In genomic region chr19:53541971-53542370, GRCh38 we compare ENCODE assay signal across 31 cellular contexts. TPM values are rescaled to one million over a fixed set of nuclear protein-coding genes. Genes with fewer than 3 reads are reported as not detected.
DNase-seq lines count a peak whose midpoint lies in the region; ATAC-seq, FAIRE-seq and TF ChIP-seq lines count a peak whose summit lies in the region.
"Had no signal": no experiment of that assay in that cellular context is flagged by ENCODE, and none has a peak within 500 bp of the region (broad histone marks: within the 10 kb centered on the region; RNA-seq: fewer than 3 reads in every experiment).

No MANE protein-coding gene starts in this region.

- no peak for FAIRE-seq in bronchial epithelial cell (lab: Jason Lieb, UNC)
- FAIRE-seq: astrocyte, endothelial cell of umbilical vein, GM18507, HTR-8/SVneo, kidney, pancreas had no signal

- H3K4me1 ChIP-seq in trophoblast cell (ENCODE audit: control insufficient read depth in 1 of 2, insufficient read depth in 2 of 2, low read length in 2 of 2), result peaks cover 0 to 9% of the 10 kb centered on the region in 2 experiments
- H3K4me1 ChIP-seq: BE2C, right atrium auricular region had no signal

- H3K9me3 Mint-ChIP-seq in activated T-cell treated with anti-CD3 and anti-CD28 coated beads, Interleukin-2, amount 50 U/mL, for 72 hours, result peaks cover 2 to 3% of the 10 kb centered on the region in 2 donors
- H3K9me3 Mint-ChIP-seq in HFFc6, result no peaks in the 10 kb centered on the region
- no peaks in the 10 kb centered on the region for H3K9me3 Mint-ChIP-seq in activated CD8-positive, alpha-beta memory T cell treated with anti-CD3 and anti-CD28 coated beads, Interleukin-2, amount 10 ng/mL, durations not matched to agents 7 days and 5 days (ENCODE audit: low read depth)
- H3K9me3 Mint-ChIP-seq: central memory CD8-positive, alpha-beta T cell had no signal

- peaks cover 22 to 39% of the 10 kb centered on the region in 2 donors for H3K36me3 Mint-ChIP-seq in activated T-cell treated with anti-CD3 and anti-CD28 coated beads, Interleukin-2, amount 50 U/mL, for 72 hours (ENCODE audit: insufficient read depth in 2 of 2)
- peaks cover 44% of the 10 kb centered on the region for H3K36me3 Mint-ChIP-seq in HFFc6 (ENCODE audit: low read depth)
- H3K36me3 Mint-ChIP-seq in activated CD8-positive, alpha-beta memory T cell treated with anti-CD3 and anti-CD28 coated beads, Interleukin-2, amount 10 ng/mL, durations not matched to agents 7 days and 5 days, result peaks cover 57% of the 10 kb centered on the region

- no peaks in the 10 kb centered on the region for H3K27me3 Mint-ChIP-seq in activated T-cell treated with anti-CD3 and anti-CD28 coated beads, Interleukin-2, amount 50 U/mL, for 72 hours (ENCODE audit: low read depth)
- peaks cover 5% of the 10 kb centered on the region for H3K27me3 Mint-ChIP-seq in HFFc6 (ENCODE audit: insufficient read depth)
- no peaks in the 10 kb centered on the region for H3K27me3 Mint-ChIP-seq in activated CD8-positive, alpha-beta memory T cell treated with anti-CD3 and anti-CD28 coated beads, Interleukin-2, amount 10 ng/mL, durations not matched to agents 7 days and 5 days
- H3K27me3 Mint-ChIP-seq: activated naive CD8-positive, alpha-beta T cell treated with anti-CD3 and anti-CD28 coated beads, Interleukin-2, amount 10 ng/mL, durations not matched to agents 7 days and 5 days; central memory CD8-positive, alpha-beta T cell had no signal

- H3K4me2 ChIP-seq in trophoblast cell (ENCODE audit: low read length), result no peak overlapping the region
- H3K4me2 ChIP-seq: SK-N-SH had no signal

- H4K8ac ChIP-seq in trophoblast cell (ENCODE audit: low read depth, low read length), result no peak overlapping the region

- H3K79me1 ChIP-seq in trophoblast cell (ENCODE audit: low read length), result peaks cover 9% of the 10 kb centered on the region

- no peaks in the 10 kb centered on the region for H3K9me3 ChIP-seq in trophoblast cell (ENCODE audit: insufficient read depth, low read depth, low read length)
- H3K9me3 ChIP-seq: BE2C, Caco-2, pancreas, right atrium auricular region, SK-N-SH, upper lobe of left lung had no signal

- no peak overlapping the region for H3K18ac ChIP-seq in trophoblast cell (ENCODE audit: low read length)

- H3K27me3 ChIP-seq in bronchial epithelial cell (ENCODE audit: control insufficient read depth, insufficient read depth, low read length) (no peaks in the 10 kb centered on the region), trophoblast cell (ENCODE audit: insufficient read depth, low read length) (no peaks in the 10 kb centered on the region)
- H3K27me3 ChIP-seq: BE2C, pancreas, right atrium auricular region, upper lobe of left lung had no signal

- H3K79me2 ChIP-seq in trophoblast cell (ENCODE audit: control insufficient read depth, insufficient read depth, low read length, poor library complexity), result peaks cover 2% of the 10 kb centered on the region

- no peak overlapping the region for H2BK12ac ChIP-seq in trophoblast cell (ENCODE audit: low read length)

- H3K4ac ChIP-seq in trophoblast cell (ENCODE audit: low read depth, low read length), result no peak overlapping the region

- no peak overlapping the region for H3K23ac ChIP-seq in trophoblast cell (ENCODE audit: low read length)

- no peak overlapping the region for H4K12ac ChIP-seq in trophoblast cell (ENCODE audit: low read depth, low read length)

- H3K27ac Mint-ChIP-seq in activated T-cell treated with anti-CD3 and anti-CD28 coated beads, Interleukin-2, amount 50 U/mL, for 72 hours, result peak overlapping the region; percentile 50
- peak overlapping the region; percentile 41 for H3K27ac Mint-ChIP-seq in HFFc6
- H3K27ac Mint-ChIP-seq in activated CD8-positive, alpha-beta memory T cell treated with anti-CD3 and anti-CD28 coated beads, Interleukin-2, amount 10 ng/mL, durations not matched to agents 7 days and 5 days, result no peak overlapping the region
- H3K27ac Mint-ChIP-seq: activated naive CD8-positive, alpha-beta T cell treated with anti-CD3 and anti-CD28 coated beads, Interleukin-2, amount 10 ng/mL, durations not matched to agents 7 days and 5 days; activated T-helper 1 cell treated with anti-CD3 and anti-CD28 coated beads, Interleukin-12 subunit alpha, Interleukin-12 subunit beta, Interleukin-2, Interleukin-4 antibody, amounts not matched to agents 30 ng/mL and 10 ng/mL and 1 ng/mL, durations not matched to agents 14 hours and 24 hours and 36 hours; T-helper 1 cell treated with Interleukin-12 subunit alpha and Interleukin-12 subunit beta and Interleukin-4 antibody, amounts not matched to agents 30 μg/mL and 1 μg/mL, for 36 hours had no signal

- TF ChIP-seq CTCF in HFFc6 (IDR thresholded peaks at IDR 0.05) (no peak), bronchial epithelial cell (IDR thresholded peaks at IDR 0.05; ENCODE audit: insufficient read depth, low read length, severe bottlenecking) (no peak)

- CTCF ChIA-PET in activated CD8-positive, alpha-beta memory T cell treated with anti-CD3 and anti-CD28 coated beads, Interleukin-2, amount 10 ng/mL, durations not matched to agents 7 days and 5 days (lab: Charles Lee), result no interaction called here

- H2BK120ac ChIP-seq in trophoblast cell (ENCODE audit: insufficient read depth, low read length, poor library complexity), result no peak overlapping the region

- H3K9ac ChIP-seq in trophoblast cell (ENCODE audit: low read length), result no peak overlapping the region
- H3K9ac ChIP-seq: SK-N-SH had no signal

- peaks cover 47% of the 10 kb centered on the region for H3K4me1 Mint-ChIP-seq in activated T-cell treated with anti-CD3 and anti-CD28 coated beads, Interleukin-2, amount 50 U/mL, for 72 hours (ENCODE audit: low read depth)
- H3K4me1 Mint-ChIP-seq in HFFc6 (ENCODE audit: low read depth), result peaks cover 47% of the 10 kb centered on the region
- peaks cover 12% of the 10 kb centered on the region for H3K4me1 Mint-ChIP-seq in activated CD8-positive, alpha-beta memory T cell treated with anti-CD3 and anti-CD28 coated beads, Interleukin-2, amount 10 ng/mL, durations not matched to agents 7 days and 5 days

- H3K4me3 Mint-ChIP-seq in activated T-cell treated with anti-CD3 and anti-CD28 coated beads, Interleukin-2, amount 50 U/mL, for 72 hours, result peak overlapping the region; percentile 17 to 58
- H3K4me3 Mint-ChIP-seq in HFFc6, result no peak overlapping the region
- H3K4me3 Mint-ChIP-seq in activated CD8-positive, alpha-beta memory T cell treated with anti-CD3 and anti-CD28 coated beads, Interleukin-2, amount 10 ng/mL, durations not matched to agents 7 days and 5 days, result no peak overlapping the region
- H3K4me3 Mint-ChIP-seq: activated naive CD8-positive, alpha-beta T cell treated with anti-CD3 and anti-CD28 coated beads, Interleukin-2, amount 10 ng/mL, durations not matched to agents 7 days and 5 days; activated T-helper 1 cell treated with anti-CD3 and anti-CD28 coated beads, Interleukin-12 subunit alpha, Interleukin-12 subunit beta, Interleukin-2, Interleukin-4 antibody, amounts not matched to agents 30 ng/mL and 10 ng/mL and 1 ng/mL, durations not matched to agents 14 hours and 24 hours and 36 hours; central memory CD8-positive, alpha-beta T cell; T-helper 1 cell treated with Interleukin-12 subunit alpha and Interleukin-12 subunit beta and Interleukin-4 antibody, amounts not matched to agents 30 μg/mL and 1 μg/mL, for 36 hours had no signal

- ATAC-seq in activated T-cell treated with anti-CD3 and anti-CD28 coated beads, Interleukin-2, amount 50 U/mL, for 72 hours (replicated peaks in 1 of 2), result no peak
- no peak for ATAC-seq in activated CD8-positive, alpha-beta memory T cell treated with anti-CD3 and anti-CD28 coated beads, Interleukin-2, amount 10 ng/mL, durations not matched to agents 7 days and 5 days
- ATAC-seq: pancreas had no signal

- no peak overlapping the region for H3K4me3 ChIP-seq in bronchial epithelial cell (ENCODE audit: low read depth, low read length)
- H3K4me3 ChIP-seq in trophoblast cell (ENCODE audit: low read depth, low read length), result no peak overlapping the region
- H3K4me3 ChIP-seq: pancreas, right atrium auricular region, upper lobe of left lung had no signal

- H3K36me3 ChIP-seq in bronchial epithelial cell (ENCODE audit: control insufficient read depth, insufficient read depth, low read length) (no peaks in the 10 kb centered on the region), trophoblast cell (ENCODE audit: control insufficient read depth in 1 of 2, insufficient read depth in 2 of 2, low read length in 2 of 2) (peaks cover 5 to 15% of the 10 kb centered on the region in 2 experiments)
- H3K36me3 ChIP-seq: pancreas had no signal

- no peak overlapping the region for H3K14ac ChIP-seq in trophoblast cell (ENCODE audit: low read length)

- H2AK5ac ChIP-seq in trophoblast cell (ENCODE audit: low read length), result no peak overlapping the region

- no peak overlapping the region for H4K91ac ChIP-seq in trophoblast cell (ENCODE audit: low read depth, low read length)

- no peak overlapping the region for H2BK5ac ChIP-seq in trophoblast cell (ENCODE audit: low read depth, low read length, poor library complexity)

- H3K27ac ChIP-seq in trophoblast cell (ENCODE audit: low read depth, low read length), result no peak overlapping the region
- H3K27ac ChIP-seq: pancreas, right atrium auricular region had no signal

- H2AFZ ChIP-seq in trophoblast cell (ENCODE audit: insufficient read depth, low read length, poor library complexity), result no peak overlapping the region

- WGBS in trophoblast cell (ENCODE audit: extremely low coverage, insufficient coverage, insufficient read length), result no CpG with 5 or more reads among the region's 1 CpG

- no peak for DNase-seq in activated T-cell treated with anti-CD3 and anti-CD28 coated beads, Interleukin-2, amount 50 U/mL, for 72 hours
- DNase-seq in activated T-cell treated with anti-CD3 and anti-CD28 coated beads for 4 hours (no peak), HFFc6 (no peak), bronchial epithelial cell (ENCODE audit: low read depth) (peak; percentile 62), trophoblast cell (peak; percentile 63 to 83), hippocampal formation (lab: John Stamatoyannopoulos, UW) (no peak), NCI-H226 (no peak)
- no peak for DNase-seq in activated CD8-positive, alpha-beta memory T cell treated with anti-CD3 and anti-CD28 coated beads, Interleukin-2, amount 10 ng/mL, durations not matched to agents 7 days and 5 days
- DNase-seq: activated CD4-positive, CD25-positive, alpha-beta regulatory T cell treated with anti-CD3 and anti-CD28 coated beads, Interleukin-2, amount 50 U/mL, for 72 hours; activated naive CD8-positive, alpha-beta T cell treated with anti-CD3 and anti-CD28 coated beads, Interleukin-2, amount 10 ng/mL, durations not matched to agents 7 days and 5 days; BE2C; Caco-2; dermis blood vessel endothelial cell; DND-41; KG1; kidney; MM.1S; NCI-H2081; NCI-H774; pancreas; SK-N-SH; stimulated activated CD4-positive, alpha-beta T cell treated with anti-CD3 and anti-CD28 coated beads, Interleukin-4, amount 100 ng/mL, for 1 hour; upper lobe of left lung had no signal

RNA-seq across cellular contexts. Expression of gene ZNF331, which starts 4.0 kb away (rescaled TPM):
- total RNA-seq in activated T-cell treated with anti-CD3 and anti-CD28 coated beads, Interleukin-2, amount 50 U/mL, for 72 hours, result 10 to 100 TPM; 63.7 to 71.4 TPM
- 10 to 100 TPM in 4 of 6 experiments, 1 to 10 TPM in 2; 9.8 to 13.0 (median 11.3) TPM for total RNA-seq in HFFc6 (2021; fragmentation: NEBNext Ultra II Directional; extraction: Animal tissue kit (Norgen Biotek cat#: 25700))
- total RNA-seq in bronchial epithelial cell, result 6.4 and 6.8 TPM in 2 replicates
- polyA plus RNA-seq in trophoblast cell (2013), result 22.2 and 23.3 TPM in 2 replicates
- 10 to 100 TPM; 16.6 to 26.5 TPM for total RNA-seq in activated CD8-positive, alpha-beta memory T cell treated with anti-CD3 and anti-CD28 coated beads, Interleukin-2, amount 10 ng/mL, durations not matched to agents 7 days and 5 days

Comparison
In these comparisons a context has a peak if more than half of its experiments do, and no peak if none do; other contexts are left out.
1. DNase-seq: peak in bronchial epithelial cell (single experiment) and trophoblast cell (2 of 2); none in activated T-cell treated with anti-CD3 and anti-CD28 coated beads, Interleukin-2, amount 50 U/mL, for 72 hours (0 of 2), activated T-cell treated with anti-CD3 and anti-CD28 coated beads for 4 hours (single experiment), HFFc6 (single experiment), hippocampal formation (0 of 2), activated CD8-positive, alpha-beta memory T cell treated with anti-CD3 and anti-CD28 coated beads, Interleukin-2, amount 10 ng/mL, durations not matched to agents 7 days and 5 days (single experiment) and NCI-H226 (single experiment).
2. H3K4me3 Mint-ChIP-seq: peak in activated T-cell treated with anti-CD3 and anti-CD28 coated beads, Interleukin-2, amount 50 U/mL, for 72 hours (2 of 2); none in HFFc6 (single experiment) and activated CD8-positive, alpha-beta memory T cell treated with anti-CD3 and anti-CD28 coated beads, Interleukin-2, amount 10 ng/mL, durations not matched to agents 7 days and 5 days (single experiment).